ENCODE assay signal across 9 cellular contexts in genomic region chr9:137590123-137590468, GRCh38. TPM values are rescaled to one million over a fixed set of nuclear protein-coding genes. Genes with fewer than 3 reads are reported as not detected.
DNase-seq lines count a peak whose midpoint lies in the region; ATAC-seq, FAIRE-seq and TF ChIP-seq lines count a peak whose summit lies in the region.
"Had no signal": no experiment of that assay in that cellular context is flagged by ENCODE, and none has a peak within 500 bp of the region (broad histone marks: within the 10 kb centered on the region; RNA-seq: fewer than 3 reads in every experiment).

No MANE protein-coding gene starts in this region.

- TF ChIP-seq CTCF in HL-60 (IDR thresholded peaks at IDR 0.05; ENCODE audit: insufficient read depth, low read length) (no peak), H1 (IDR thresholded peaks at IDR 0.05; ENCODE audit: control extremely low read depth in 1 of 3, insufficient read depth in 1 of 3, low read depth in 1 of 3, low read length in 3 of 3) (no peak), psoas muscle (IDR thresholded peaks at IDR 0.05) (no peak)

- H3K27me3 ChIP-seq in HL-60 (ENCODE audit: insufficient read depth, poor library complexity, severe bottlenecking) = no peaks in the 10 kb centered on the region
- H3K27me3 ChIP-seq in H1 (replicated peaks in 1 of 4; ENCODE audit: control insufficient read depth in 3 of 4, extremely low read depth in 1 of 4, insufficient read depth in 3 of 4, low read length in 3 of 4) = no peaks in the 10 kb centered on the region; a peak in 1 of 7 replicates
- no peaks in the 10 kb centered on the region for H3K27me3 ChIP-seq in psoas muscle (ENCODE audit: insufficient read depth in 3 of 3, low read length in 2 of 3)

- no peak overlapping the region for H2BK15ac ChIP-seq in H1 (ENCODE audit: low read length)

- no peak overlapping the region for H3K14ac ChIP-seq in H1 (ENCODE audit: insufficient read length)

- POLR2A ChIA-PET in H1 (lab: Charles Lee; ENCODE audit: partially characterized antibody) = interaction anchor here (1.2 to 6.2 kb wide), 5 partner anchors 9 to 77 kb away, joined by 3 to 45 read pairs (median 13); partner anchors contain the start of genes DPH7 and EHMT1

- H3K4ac ChIP-seq in H1 (replicated peaks; ENCODE audit: insufficient read length, low read depth, low read length) = no peak overlapping the region

- H3K23ac ChIP-seq in H1 (ENCODE audit: insufficient read length) = no peak overlapping the region

- H3K9me3 ChIP-seq in H1 (ENCODE audit: insufficient read depth in 2 of 2, low read depth in 1 of 2, low read length in 1 of 2) = no peaks in the 10 kb centered on the region
- H3K9me3 ChIP-seq in psoas muscle = no peaks in the 10 kb centered on the region

- peaks cover 0 to 7% (median 5%) of the 10 kb centered on the region in 4 experiments; a peak in 5 of 7 replicates for H3K4me1 ChIP-seq in H1 (replicated peaks in 1 of 4; ENCODE audit: control insufficient read depth in 3 of 4, insufficient read depth in 4 of 4, low read length in 3 of 4)
- H3K4me1 ChIP-seq in psoas muscle = peaks cover 9% of the 10 kb centered on the region

- H3K79me1 ChIP-seq in H1 (ENCODE audit: low read depth, low read length) = peaks cover 21% of the 10 kb centered on the region

- H3K9ac ChIP-seq in H1 (replicated peaks in 1 of 4; ENCODE audit: extremely low read depth in 1 of 4, low read depth in 3 of 4, low read length in 3 of 4) = peak overlapping the region in 3 of 4 experiments; percentile 51 to 93 (median 70); a peak in 3 of 7 replicates

- H2BK20ac ChIP-seq in H1 (ENCODE audit: low read length) = no peak overlapping the region

- no peak overlapping the region for H2BK5ac ChIP-seq in H1 (ENCODE audit: low read depth, low read length)

- H3K4me3 ChIP-seq in HL-60 (replicated peaks; ENCODE audit: insufficient read depth, low read length) (peak overlapping the region; percentile 82), H1 (ENCODE audit: extremely low read depth in 1 of 4, insufficient read depth in 2 of 4, low read depth in 3 of 4, low read length in 4 of 4) (peak overlapping the region; percentile 54 to 82 (median 82)), psoas muscle (peak overlapping the region; percentile 81)

- H3K56ac ChIP-seq in H1 (replicated peaks; ENCODE audit: insufficient read length, low read depth, low read length) = no peak overlapping the region

- DNase-seq in HL-60 (ENCODE audit: low read depth in 1 of 2, low spot score in 1 of 2) = no peak
- DNase-seq in H1 (ENCODE audit: low read depth in 1 of 2, low spot score in 2 of 2) = no peak
- no peak for DNase-seq in psoas muscle
- no peak for DNase-seq in A172 (ENCODE audit: low spot score)
- DNase-seq in SIG-M5 (lab: John Stamatoyannopoulos, UW) = no peak
- no peak for DNase-seq in NCI-H1092 treated with DMSO at 0.1 percent for 48 hours (lab: John Stamatoyannopoulos, UW)
- DNase-seq in Ammon's horn (ENCODE audit: low spot score) = no peak

- H3K27ac ChIP-seq in HL-60 (replicated peaks) = no peak overlapping the region
- no peak overlapping the region for H3K27ac ChIP-seq in H1 (ENCODE audit: low read depth, low read length)
- H3K27ac ChIP-seq in psoas muscle = no peak overlapping the region

- FAIRE-seq in H1 (lab: Jason Lieb, UNC) = no peak
- FAIRE-seq: TTC549 had no signal

- TF ChIP-seq POLR2A in H1 (IDR thresholded peaks at IDR 0.05; ENCODE audit: control extremely low read depth in 1 of 2, low read depth in 2 of 2, low read length in 2 of 2) = no peak

- ATAC-seq in GM18517 (IDR thresholded peaks at IDR 0.05; ENCODE audit: unreplicated experiment) (peak; percentile 18), psoas muscle (no peak)

- peaks cover 8% of the 10 kb centered on the region; the same call in 1 of the 2 replicates for H3K23me2 ChIP-seq in H1 (ENCODE audit: low read depth, low read length)

- H2AFZ ChIP-seq in H1 (ENCODE audit: low read length) = no peak overlapping the region

- H4K5ac ChIP-seq in H1 (ENCODE audit: insufficient read length, low read depth, low read length) = no peak overlapping the region

- H2AK5ac ChIP-seq in H1 (ENCODE audit: low read depth, low read length) = no peak overlapping the region

- WGBS in H1 (ENCODE audit: extremely low coverage in 1 of 2, insufficient coverage in 1 of 2, insufficient read length in 1 of 2, insufficient replicate concordance in 2 of 2, low coverage in 1 of 2, low lambda C conversion rate in 2 of 2, missing lambda C conversion rate in 1 of 2), 2 experiments = 7% methylated on average over 34 of the region's 61 CpGs; no CpG with 5 or more reads in 1 of the 2 experiments
- 1% methylated on average over 44 to 61 of the region's 61 CpGs; no CpG with 5 or more reads in 1 of the 3 donors for WGBS in psoas muscle, 3 donors

- no peak overlapping the region for H2BK120ac ChIP-seq in H1 (replicated peaks; ENCODE audit: low read depth, low read length)

- peaks cover 0 to 22% of the 10 kb centered on the region in 2 experiments; a peak in 2 of 4 replicates for H3K79me2 ChIP-seq in H1 (ENCODE audit: control insufficient read depth in 1 of 2, insufficient read depth in 2 of 2, low read length in 2 of 2)

- TF ChIP-seq EP300 in H1 (IDR thresholded peaks at IDR 0.05; ENCODE audit: borderline replicate concordance in 1 of 2, low read depth in 2 of 2, low read length in 2 of 2) = no peak

- H3K36me3 ChIP-seq in H1 (ENCODE audit: control insufficient read depth in 2 of 4, insufficient read depth in 4 of 4, low read length in 3 of 4) (peaks cover 27 to 34% (median 29%) of the 10 kb centered on the region in 4 experiments), psoas muscle (ENCODE audit: insufficient read depth in 1 of 2, low read depth in 1 of 2) (peaks cover 0 to 38% of the 10 kb centered on the region in 2 donors)

- peak overlapping the region; percentile 13 to 91; a peak in 2 of 4 replicates for H3K4me2 ChIP-seq in H1 (ENCODE audit: insufficient read depth in 1 of 2, low read depth in 2 of 2, low read length in 2 of 2)

- peaks cover 17 to 24% of the 10 kb centered on the region in 2 experiments for H4K20me1 ChIP-seq in H1 (replicated peaks in 1 of 2; ENCODE audit: control insufficient read depth in 1 of 2, insufficient read depth in 2 of 2, low read length in 2 of 2)

- intact Hi-C loops in psoas muscle (cut with DNase I) = no loop called here

- H2BK12ac ChIP-seq in H1 (ENCODE audit: low read depth, low read length) = no peak overlapping the region

- H4K91ac ChIP-seq in H1 (replicated peaks; ENCODE audit: insufficient read length, low read length) = no peak overlapping the region

- TF ChIP-seq RAD21 in H1 (IDR thresholded peaks at IDR 0.05 in 1 of 2, conservative IDR thresholded peaks at IDR 0.05 in 1 of 2; ENCODE audit: low read depth in 2 of 2, low read length in 2 of 2) = no peak

- CTCF ChIA-PET in H1 (lab: Charles Lee; ENCODE audit: partially characterized antibody) = interaction anchor here (1.0 to 1.3 kb wide), 2 partner anchors 8 to 12 kb away, joined by 4 to 5 read pairs; no protein-coding TSS in a partner anchor

- no peak overlapping the region for H4K8ac ChIP-seq in H1 (ENCODE audit: extremely low read depth, insufficient read depth, low read length)

- no peak overlapping the region for H3K18ac ChIP-seq in H1 (ENCODE audit: extremely low read depth, low read length)

RNA-seq across cellular contexts. Expression of gene ZMYND19, which starts 0.2 kb away (rescaled TPM):
- 58.5 and 58.7 TPM in 2 replicates for total RNA-seq in H1 (2021; fragmentation: NEBNext Ultra II Directional; extraction: Animal tissue kit (Norgen Biotek cat#: 25700))
- polyA plus RNA-seq in H1 (2011; rRNA removed) (42.4 and 54.0 TPM in 2 replicates), psoas muscle (10 to 100 TPM; 15.2 to 27.2 (median 16.5) TPM)
- polyA plus RNA-seq in H1 (2011; cell fraction: cytosol; rRNA removed) = 52.3 TPM
- polyA plus RNA-seq in H1 (2011; cell fraction: nucleus; rRNA removed) = 115 TPM
- 39.3 to 52.7 TPM (median 47.8 TPM) in 4 replicates for polyA plus RNA-seq in H1 (2012, experiment 1 of 2)
- 48.7 TPM for polyA plus RNA-seq in H1 (2012, experiment 2 of 2)
- 33.0 TPM for polyA plus RNA-seq in H1 (2013, experiment 1 of 2)
- 34.1 TPM for polyA plus RNA-seq in H1 (2013, experiment 2 of 2)
- 21.5 and 21.8 TPM in 2 replicates for polyA minus RNA-seq in H1 (2011; rRNA and poly(A)+ RNA removed)
- 23.3 TPM for polyA minus RNA-seq in H1 (2011; cell fraction: cytosol; rRNA and poly(A)+ RNA removed)
- 31.8 TPM for polyA minus RNA-seq in H1 (2011; cell fraction: nucleus; rRNA and poly(A)+ RNA removed)
- 10 to 100 TPM; 11.7 to 21.2 (median 13.3) TPM for total RNA-seq in psoas muscle
- 66.5 and 68.8 TPM in 2 replicates for total RNA-seq in A172 (2014; rRNA removed; shearing (Covaris generic))

RNA-seq across cellular contexts. Expression of gene DPH7, which starts 11.4 kb away (rescaled TPM):
- 44.6 and 45.7 TPM in 2 replicates for total RNA-seq in H1 (2021; fragmentation: NEBNext Ultra II Directional; extraction: Animal tissue kit (Norgen Biotek cat#: 25700))
- polyA plus RNA-seq in H1 (2011; rRNA removed) (45.5 and 50.5 TPM in 2 replicates), psoas muscle (10 to 100 TPM; 14.1 to 16.8 (median 15.3) TPM)
- polyA plus RNA-seq in H1 (2011; cell fraction: cytosol; rRNA removed) = 57.0 TPM
- polyA plus RNA-seq in H1 (2011; cell fraction: nucleus; rRNA removed) = 130 TPM
- polyA plus RNA-seq in H1 (2012, experiment 1 of 2) = 36.7 to 45.7 TPM (median 45.2 TPM) in 4 replicates
- polyA plus RNA-seq in H1 (2012, experiment 2 of 2) = 42.0 TPM
- polyA plus RNA-seq in H1 (2013, experiment 1 of 2) = 37.2 TPM
- polyA plus RNA-seq in H1 (2013, experiment 2 of 2) = 32.9 TPM
- 33.4 and 36.2 TPM in 2 replicates for polyA minus RNA-seq in H1 (2011; rRNA and poly(A)+ RNA removed)
- 20.0 TPM for polyA minus RNA-seq in H1 (2011; cell fraction: cytosol; rRNA and poly(A)+ RNA removed)
- 42.4 TPM for polyA minus RNA-seq in H1 (2011; cell fraction: nucleus; rRNA and poly(A)+ RNA removed)
- total RNA-seq in psoas muscle = 10 to 100 TPM in 3 of 4 donors, 1 to 10 TPM in 1; 9.1 to 17.8 (median 11.0) TPM
- total RNA-seq in A172 (2014; rRNA removed; shearing (Covaris generic)) = 47.4 and 56.0 TPM in 2 replicates

RNA-seq across cellular contexts. Expression of gene ARRDC1, which starts 15.4 kb away (rescaled TPM):
- 22.0 and 22.2 TPM in 2 replicates for total RNA-seq in H1 (2021; fragmentation: NEBNext Ultra II Directional; extraction: Animal tissue kit (Norgen Biotek cat#: 25700))
- polyA plus RNA-seq in H1 (2011; rRNA removed) (58.4 and 94.0 TPM in 2 replicates), psoas muscle (10 to 100 TPM; 12.6 to 18.9 (median 14.2) TPM)
- 60.3 TPM for polyA plus RNA-seq in H1 (2011; cell fraction: cytosol; rRNA removed)
- 273 TPM for polyA plus RNA-seq in H1 (2011; cell fraction: nucleus; rRNA removed)
- polyA plus RNA-seq in H1 (2012, experiment 1 of 2) = 16.4 to 31.5 TPM (median 28.7 TPM) in 4 replicates
- 25.8 TPM for polyA plus RNA-seq in H1 (2012, experiment 2 of 2)
- 31.8 TPM for polyA plus RNA-seq in H1 (2013, experiment 1 of 2)
- 28.5 TPM for polyA plus RNA-seq in H1 (2013, experiment 2 of 2)
- 21.5 and 31.7 TPM in 2 replicates for polyA minus RNA-seq in H1 (2011; rRNA and poly(A)+ RNA removed)
- 22.1 TPM for polyA minus RNA-seq in H1 (2011; cell fraction: cytosol; rRNA and poly(A)+ RNA removed)
- polyA minus RNA-seq in H1 (2011; cell fraction: nucleus; rRNA and poly(A)+ RNA removed) = 53.6 TPM
- total RNA-seq in psoas muscle = 10 to 100 TPM in 3 of 4 donors, 1 to 10 TPM in 1; 6.9 to 17.6 (median 14.6) TPM
- total RNA-seq in A172 (2014; rRNA removed; shearing (Covaris generic)) = 57.3 and 64.3 TPM in 2 replicates

RNA-seq across cellular contexts. Expression of gene EHMT1, which starts 28.7 kb away (rescaled TPM):
- total RNA-seq in H1 (2021; fragmentation: NEBNext Ultra II Directional; extraction: Animal tissue kit (Norgen Biotek cat#: 25700)) = 163 and 171 TPM in 2 replicates
- polyA plus RNA-seq in H1 (2011; rRNA removed) (95.7 and 143 TPM in 2 replicates), psoas muscle (10 to 100 TPM; 29.0 to 31.2 (median 29.6) TPM)
- polyA plus RNA-seq in H1 (2011; cell fraction: cytosol; rRNA removed) = 96.0 TPM
- 204 TPM for polyA plus RNA-seq in H1 (2011; cell fraction: nucleus; rRNA removed)
- polyA plus RNA-seq in H1 (2012, experiment 1 of 2) = 66.4 to 99.9 TPM (median 90.6 TPM) in 4 replicates
- 56.9 TPM for polyA plus RNA-seq in H1 (2012, experiment 2 of 2)
- 68.1 TPM for polyA plus RNA-seq in H1 (2013, experiment 1 of 2)
- 62.4 TPM for polyA plus RNA-seq in H1 (2013, experiment 2 of 2)
- polyA minus RNA-seq in H1 (2011; rRNA and poly(A)+ RNA removed) = 101 and 107 TPM in 2 replicates
- polyA minus RNA-seq in H1 (2011; cell fraction: cytosol; rRNA and poly(A)+ RNA removed) = 93.4 TPM
- polyA minus RNA-seq in H1 (2011; cell fraction: nucleus; rRNA and poly(A)+ RNA removed) = 95.4 TPM
- total RNA-seq in psoas muscle = 10 to 100 TPM; 29.2 to 49.6 (median 38.5) TPM
- total RNA-seq in A172 (2014; rRNA removed; shearing (Covaris generic)) = 45.3 and 54.7 TPM in 2 replicates

RNA-seq across cellular contexts. Expression of gene MRPL41, which starts 38.4 kb away (rescaled TPM):
- total RNA-seq in H1 (2021; fragmentation: NEBNext Ultra II Directional; extraction: Animal tissue kit (Norgen Biotek cat#: 25700)) = 47.2 and 49.4 TPM in 2 replicates
- polyA plus RNA-seq in H1 (2011; rRNA removed) (58.1 and 79.3 TPM in 2 replicates), psoas muscle (100 to 1,000 TPM in 2 of 3 donors, 10 to 100 TPM in 1; 78.0 to 226 (median 205) TPM)
- 54.3 TPM for polyA plus RNA-seq in H1 (2011; cell fraction: cytosol; rRNA removed)
- polyA plus RNA-seq in H1 (2011; cell fraction: nucleus; rRNA removed) = 39.5 TPM
- polyA plus RNA-seq in H1 (2012, experiment 1 of 2) = 30.4 to 55.6 TPM (median 46.9 TPM) in 4 replicates
- polyA plus RNA-seq in H1 (2012, experiment 2 of 2) = 38.3 TPM
- 43.5 TPM for polyA plus RNA-seq in H1 (2013, experiment 1 of 2)
- 42.5 TPM for polyA plus RNA-seq in H1 (2013, experiment 2 of 2)
- 2.4 and 2.7 TPM in 2 replicates for polyA minus RNA-seq in H1 (2011; rRNA and poly(A)+ RNA removed)
- polyA minus RNA-seq in H1 (2011; cell fraction: cytosol; rRNA and poly(A)+ RNA removed) = 15.5 TPM
- 10.0 TPM for polyA minus RNA-seq in H1 (2011; cell fraction: nucleus; rRNA and poly(A)+ RNA removed)
- total RNA-seq in psoas muscle = 100 to 1,000 TPM; 102 to 133 (median 115) TPM
- 86.1 and 103 TPM in 2 replicates for total RNA-seq in A172 (2014; rRNA removed; shearing (Covaris generic))
